In the genomic region with DNA sequence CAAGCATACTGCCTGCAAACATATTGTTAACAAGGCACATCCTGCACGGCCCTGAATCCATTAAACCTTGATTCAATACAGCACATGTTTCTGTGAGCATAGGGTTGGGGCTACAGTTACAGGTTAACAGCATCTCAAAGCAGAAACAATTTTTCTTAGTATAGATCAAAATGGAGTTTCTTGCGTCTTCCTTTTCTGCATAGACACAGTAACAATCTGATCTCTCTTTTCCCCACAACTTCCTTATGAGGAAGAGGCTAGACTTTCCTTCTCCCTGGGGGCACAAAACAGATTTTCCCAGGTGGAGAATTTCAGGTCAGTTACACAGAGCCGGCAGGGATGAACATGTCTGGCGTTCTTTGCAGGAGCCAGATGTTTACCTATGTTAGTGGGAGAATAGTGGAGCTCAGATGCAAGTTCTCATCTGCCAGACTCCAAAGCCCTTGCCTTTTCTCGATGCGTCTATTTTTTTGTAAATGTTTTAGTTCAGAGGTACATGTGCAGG, we compare ENCODE assay signal across 11 cellular contexts. TPM values are rescaled to one million over a fixed set of nuclear protein-coding genes. Genes with fewer than 3 reads are reported as not detected.
DNase-seq lines count a peak whose midpoint lies in the region; ATAC-seq, FAIRE-seq and TF ChIP-seq lines count a peak whose summit lies in the region.
"Had no signal": no experiment of that assay in that cellular context is flagged by ENCODE, and none has a peak within 500 bp of the region (broad histone marks: within the 10 kb centered on the region; RNA-seq: fewer than 3 reads in every experiment).

No MANE protein-coding gene starts in this region.

- H3K27ac ChIP-seq in BLaER1 treated with 17β-estradiol and CSF1 and Interleukin-3, amounts not matched to agents 10 nM and 100 nM = peak overlapping the region in 2 of 11 experiments; percentile 92 to 94; a peak in 5 of 22 replicates

- no peaks in the 10 kb centered on the region for H3K27me3 ChIP-seq in BLaER1 treated with 17β-estradiol and CSF1 and Interleukin-3, amounts not matched to agents 10 nM and 100 nM
- H3K27me3 ChIP-seq: MG63 had no signal

- intact Hi-C loops in natural killer cell (cut with micrococcal nuclease) = no loop called here

- TF ChIP-seq CTCF in HFFc6 (IDR thresholded peaks at IDR 0.05) = no peak
- TF ChIP-seq CTCF in natural killer cell (IDR thresholded peaks at IDR 0.05) = no peak

- DNase-seq in HFFc6 = no peak
- DNase-seq in activated naive CD8-positive, alpha-beta T cell treated with anti-CD3 and anti-CD28 coated beads, Interleukin-2, amount 50 U/mL, for 24 hours = no peak
- no peak for DNase-seq in natural killer cell
- no peak for DNase-seq in NCI-H128 (lab: John Stamatoyannopoulos, UW; ENCODE audit: unreplicated experiment)
- no peak for DNase-seq in NOMO-1 (lab: John Stamatoyannopoulos, UW; ENCODE audit: unreplicated experiment in 2 of 2)
- DNase-seq in NCI-H82 (lab: John Stamatoyannopoulos, UW) = no peak
- DNase-seq in frontal cortex (ENCODE audit: low spot score in 2 of 2) = no peak
- DNase-seq: MG63 had no signal

- no peak for FAIRE-seq in frontal cortex (lab: Jason Lieb, UNC)
- FAIRE-seq: TTC549 had no signal

- peak overlapping the region in 4 of 10 experiments; percentile 70 to 84 (median 78); a peak in 4 of 20 replicates for H3K4me3 ChIP-seq in BLaER1 treated with 17β-estradiol and CSF1 and Interleukin-3, amounts not matched to agents 10 nM and 100 nM

- H3K27ac Mint-ChIP-seq in HFFc6 (no peak overlapping the region), natural killer cell (peak overlapping the region; percentile 90 to 96)
- peak overlapping the region; percentile 98 for H3K27ac Mint-ChIP-seq in activated naive CD8-positive, alpha-beta T cell treated with anti-CD3 and anti-CD28 coated beads, Interleukin-2, amount 50 U/mL, for 24 hours

- no peaks in the 10 kb centered on the region for H3K9me3 Mint-ChIP-seq in HFFc6
- no peaks in the 10 kb centered on the region for H3K9me3 Mint-ChIP-seq in activated naive CD8-positive, alpha-beta T cell treated with anti-CD3 and anti-CD28 coated beads, Interleukin-2, amount 50 U/mL, for 24 hours
- H3K9me3 Mint-ChIP-seq in natural killer cell = no peaks in the 10 kb centered on the region

- H3K4me1 ChIP-seq in BLaER1 treated with 17β-estradiol and CSF1 and Interleukin-3, amounts not matched to agents 10 nM and 100 nM = peaks cover 57 to 74% (median 64%) of the 10 kb centered on the region in 10 experiments
- H3K4me1 ChIP-seq: prostate gland had no signal

- peak overlapping the region in 5 of 11 experiments; percentile 19 to 90 (median 23); a peak in 4 of 22 replicates for H3K9ac ChIP-seq in BLaER1 treated with 17β-estradiol and CSF1 and Interleukin-3, amounts not matched to agents 10 nM and 100 nM

- peak overlapping the region; percentile 83 to 98 (median 96) for H3K4me2 ChIP-seq in BLaER1 treated with 17β-estradiol and CSF1 and Interleukin-3, amounts not matched to agents 10 nM and 100 nM

- ATAC-seq in activated naive CD8-positive, alpha-beta T cell treated with anti-CD3 and anti-CD28 coated beads, Interleukin-2, amount 50 U/mL, for 24 hours = no peak
- ATAC-seq in natural killer cell = no peak

- H3K4me3 Mint-ChIP-seq in HFFc6 (peak overlapping the region; percentile 95; the same call in 1 of the 2 replicates), natural killer cell (peak overlapping the region; percentile 97)
- peak overlapping the region; percentile 98 for H3K4me3 Mint-ChIP-seq in activated naive CD8-positive, alpha-beta T cell treated with anti-CD3 and anti-CD28 coated beads, Interleukin-2, amount 50 U/mL, for 24 hours

- peaks cover 46 to 75% (median 54%) of the 10 kb centered on the region in 11 experiments; a peak in 21 of 22 replicates for H4K20me1 ChIP-seq in BLaER1 treated with 17β-estradiol and CSF1 and Interleukin-3, amounts not matched to agents 10 nM and 100 nM

- no peaks in the 10 kb centered on the region for H3K9me3 ChIP-seq in BLaER1 treated with 17β-estradiol and CSF1 and Interleukin-3, amounts not matched to agents 10 nM and 100 nM (replicated peaks in 1 of 11)
- H3K9me3 ChIP-seq: MG63, prostate gland had no signal

- H3K36me3 Mint-ChIP-seq in HFFc6 (ENCODE audit: low read depth) = peaks cover 12% of the 10 kb centered on the region
- H3K36me3 Mint-ChIP-seq in activated naive CD8-positive, alpha-beta T cell treated with anti-CD3 and anti-CD28 coated beads, Interleukin-2, amount 50 U/mL, for 24 hours (ENCODE audit: low read depth) = peaks cover 29% of the 10 kb centered on the region
- no peaks in the 10 kb centered on the region for H3K36me3 Mint-ChIP-seq in natural killer cell

- H3K36me3 ChIP-seq in BLaER1 treated with 17β-estradiol and CSF1 and Interleukin-3, amounts not matched to agents 10 nM and 100 nM = peaks cover 16 to 36% (median 25%) of the 10 kb centered on the region in 11 experiments; a peak in 19 of 22 replicates
- H3K36me3 ChIP-seq: prostate gland had no signal

- H3K27me3 Mint-ChIP-seq in HFFc6 (ENCODE audit: insufficient read depth) (peaks cover 2% of the 10 kb centered on the region; the same call in 1 of the 2 replicates), natural killer cell (ENCODE audit: low read depth in 2 of 2) (no peaks in the 10 kb centered on the region)
- H3K27me3 Mint-ChIP-seq in activated naive CD8-positive, alpha-beta T cell treated with anti-CD3 and anti-CD28 coated beads, Interleukin-2, amount 50 U/mL, for 24 hours = no peaks in the 10 kb centered on the region

- H3K4me1 Mint-ChIP-seq in HFFc6 (ENCODE audit: low read depth) = peaks cover 54% of the 10 kb centered on the region
- peaks cover 70% of the 10 kb centered on the region for H3K4me1 Mint-ChIP-seq in activated naive CD8-positive, alpha-beta T cell treated with anti-CD3 and anti-CD28 coated beads, Interleukin-2, amount 50 U/mL, for 24 hours
- H3K4me1 Mint-ChIP-seq in natural killer cell = peaks cover 43 to 57% of the 10 kb centered on the region in 2 donors

RNA-seq across cellular contexts. Expression of a gene that starts 37.5 kb away (rescaled TPM):
- 10 to 100 TPM; 25.4 to 34.6 (median 28.7) TPM for total RNA-seq in HFFc6 (2021; fragmentation: NEBNext Ultra II Directional; extraction: Animal tissue kit (Norgen Biotek cat#: 25700))
- total RNA-seq in natural killer cell (10 to 100 TPM; 33.4 to 59.7 (median 39.0) TPM), frontal cortex (14.3 TPM)
